ENCODE assay signal across 25 cellular contexts in the genomic region with DNA sequence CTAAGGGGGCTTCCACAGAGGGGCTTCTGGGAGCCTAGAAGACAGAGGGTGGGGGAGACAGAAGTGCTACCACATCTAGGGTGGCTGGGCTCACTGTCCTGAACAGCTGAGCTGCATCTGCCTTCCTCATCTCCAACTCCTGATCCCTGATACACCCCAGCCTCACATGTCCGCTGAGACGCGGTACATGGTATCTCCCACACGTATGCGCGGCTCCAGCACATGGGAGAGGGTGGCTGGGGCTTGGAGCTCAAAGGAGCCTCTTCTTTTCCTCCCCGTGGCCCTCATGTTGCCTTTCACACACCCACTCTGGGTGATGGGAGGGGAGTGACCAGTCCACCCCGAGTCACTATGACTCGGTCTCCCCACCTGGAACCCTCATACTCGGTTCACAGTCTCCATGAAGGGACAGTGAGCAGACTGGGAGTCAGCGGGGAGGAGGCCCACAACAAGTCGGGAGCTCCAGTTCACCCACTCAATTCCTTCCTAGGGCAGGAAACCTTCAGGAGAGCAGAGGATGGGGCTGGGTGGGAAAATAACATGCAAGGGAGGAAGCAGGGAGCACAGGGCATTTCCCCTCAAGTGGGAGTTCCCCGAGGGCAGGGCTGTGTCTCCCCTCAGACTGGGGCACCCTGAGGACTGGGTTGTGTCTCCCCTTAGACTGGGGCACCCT.
DNase-seq lines count a peak whose midpoint lies in the region; ATAC-seq and TF ChIP-seq lines count a peak whose summit lies in the region.
"Had no signal": no experiment of that assay in that cellular context is flagged by ENCODE, and none has a peak within 500 bp of the region (broad histone marks: within the 10 kb centered on the region; RNA-seq: fewer than 3 reads in every experiment).

No MANE protein-coding gene starts in this region.

- H3K27me3 ChIP-seq in AG04450 (ENCODE audit: control insufficient read depth, insufficient read depth, low read length), result no peaks in the 10 kb centered on the region
- H3K27me3 ChIP-seq in IMR-90 (ENCODE audit: control insufficient read depth, insufficient read depth, low read length), result no peaks in the 10 kb centered on the region
- H3K27me3 ChIP-seq in neural progenitor cell, result no peaks in the 10 kb centered on the region

- peak overlapping the region; percentile 77 for H2BK15ac ChIP-seq in IMR-90 (ENCODE audit: low read depth, low read length)

- peak overlapping the region; percentile 96 for H2AK5ac ChIP-seq in IMR-90 (ENCODE audit: low read depth, low read length)

- TF ChIP-seq RAD21 in IMR-90 (IDR thresholded peaks at IDR 0.05; ENCODE audit: low read length), result no peak

- peak; percentile 40 for TF ChIP-seq POLR2A in IMR-90 (IDR thresholded peaks at IDR 0.05; ENCODE audit: low read depth, low read length)

- no peak overlapping the region for H3K56ac ChIP-seq in IMR-90 (ENCODE audit: extremely low read depth, insufficient read depth, low read length)

- H3K9ac ChIP-seq in IMR-90 (ENCODE audit: low read depth, low read length) (0 out of 2 replicates have a peak overlapping the region, but pooled peaks have one; percentile 7), neural progenitor cell (no peak overlapping the region)

- H3K79me2 ChIP-seq in neural progenitor cell (ENCODE audit: low read depth), result no peaks in the 10 kb centered on the region

- no peak overlapping the region for H3K4me2 ChIP-seq in IMR-90 (ENCODE audit: low read depth, low read length)
- no peak overlapping the region for H3K4me2 ChIP-seq in neural progenitor cell

- POLR2A ChIA-PET in AG04450 (lab: Yijun Ruan, JAX) (no interaction called here), IMR-90 (lab: Charles Lee; ENCODE audit: unreplicated experiment) (no interaction called here)

- no peak overlapping the region for H3K4me3 Mint-ChIP-seq in dendritic cell treated with granulocyte-macrophage colony-stimulating factor and Interleukin-4, amounts not matched to agents 40 ng/mL and 50 ng/mL, for 4 days
- no peak overlapping the region for H3K4me3 Mint-ChIP-seq in neural progenitor cell
- no peak overlapping the region for H3K4me3 Mint-ChIP-seq in natural killer cell
- H3K4me3 Mint-ChIP-seq: activated T-cell treated with anti-CD3 and anti-CD28 coated beads, Interleukin-2, amount 50 U/mL, for 24 hours; endodermal cell; memory B cell; T-helper 2 cell treated with Interferon-gamma antibody and Interleukin-4, amounts not matched to agents 5 μg/mL and 100 μg/mL, for 36 hours had no signal

- H3K36me3 Mint-ChIP-seq in dendritic cell treated with granulocyte-macrophage colony-stimulating factor and Interleukin-4, amounts not matched to agents 40 ng/mL and 50 ng/mL, for 4 days (ENCODE audit: low read depth), result no peaks in the 10 kb centered on the region
- no peaks in the 10 kb centered on the region for H3K36me3 Mint-ChIP-seq in neural progenitor cell
- H3K36me3 Mint-ChIP-seq in natural killer cell, result no peaks in the 10 kb centered on the region
- H3K36me3 Mint-ChIP-seq: memory B cell had no signal

- WGBS in IMR-90 (ENCODE audit: extremely low coverage in 2 of 2, insufficient read length in 1 of 2), 2 experiments, result 71% methylated on average over 1 of the region's 13 CpGs; no CpG with 5 or more reads in 1 of the 2 experiments

- H3K4me1 ChIP-seq in IMR-90 (ENCODE audit: control insufficient read depth, insufficient read depth, low read length) (peaks cover 55% of the 10 kb centered on the region), neural progenitor cell (peaks cover 20% of the 10 kb centered on the region)

- no peak for ATAC-seq in IMR-90 (ENCODE audit: low read depth)
- no peak for ATAC-seq in HG03196 (IDR thresholded peaks at IDR 0.05; ENCODE audit: unreplicated experiment)
- no peak for ATAC-seq in natural killer cell

- H4K20me1 ChIP-seq in IMR-90 (ENCODE audit: insufficient read depth, low read length) (no peaks in the 10 kb centered on the region), neural progenitor cell (ENCODE audit: low read depth) (no peaks in the 10 kb centered on the region)

- in situ Hi-C loops in IMR-90 (cut with MboI; ENCODE audit: low sequenced_read_pairs), result no loop called here

- H3K9me3 ChIP-seq in AG04450 (ENCODE audit: control insufficient read depth, insufficient read depth, low read length) (no peaks in the 10 kb centered on the region; the same call in 1 of the 2 replicates), IMR-90 (ENCODE audit: control insufficient read depth, insufficient read depth, low read length) (no peaks in the 10 kb centered on the region), neural progenitor cell (ENCODE audit: low read depth) (no peaks in the 10 kb centered on the region)
- H3K9me3 ChIP-seq: thoracic aorta had no signal

- H4K8ac ChIP-seq in IMR-90 (ENCODE audit: low read depth in 2 of 2, low read length in 2 of 2), result peak overlapping the region; percentile 70 to 78

- H3K27ac ChIP-seq in AG04450 (ENCODE audit: low read depth, low read length) (peak overlapping the region; percentile 91), IMR-90 (ENCODE audit: insufficient read depth, low read length) (peak overlapping the region; percentile 71), neural progenitor cell (no peak overlapping the region)
- H3K27ac ChIP-seq: thoracic aorta, VCaP had no signal

- H3K9me3 Mint-ChIP-seq in dendritic cell treated with granulocyte-macrophage colony-stimulating factor and Interleukin-4, amounts not matched to agents 40 ng/mL and 50 ng/mL, for 4 days, result no peaks in the 10 kb centered on the region
- H3K9me3 Mint-ChIP-seq in neural progenitor cell, result no peaks in the 10 kb centered on the region
- no peaks in the 10 kb centered on the region for H3K9me3 Mint-ChIP-seq in natural killer cell
- H3K9me3 Mint-ChIP-seq: activated T-cell treated with anti-CD3 and anti-CD28 coated beads, Interleukin-2, amount 50 U/mL, for 24 hours; endodermal cell; memory B cell; T-helper 2 cell treated with Interferon-gamma antibody and Interleukin-4, amounts not matched to agents 5 μg/mL and 100 μg/mL, for 36 hours had no signal

- H3K9me1 ChIP-seq in IMR-90 (ENCODE audit: insufficient read depth, low read length), result peaks cover 45% of the 10 kb centered on the region

- dilution Hi-C loops in IMR-90 (cut with HindIII; ENCODE audit: low sequenced_read_pairs, unreplicated experiment), result no loop called here

- H3K79me1 ChIP-seq in IMR-90 (ENCODE audit: low read depth in 1 of 2, low read length in 2 of 2), result peaks cover 0 to 32% of the 10 kb centered on the region in 2 experiments; a peak in 2 of 4 replicates

- H3K4ac ChIP-seq in IMR-90 (ENCODE audit: low read depth, low read length), result peak overlapping the region; percentile 92

- intact Hi-C loops in IMR-90 (cut with micrococcal nuclease) (no loop called here), natural killer cell (cut with micrococcal nuclease) (no loop called here)
- intact Hi-C loops in dendritic cell treated with granulocyte-macrophage colony-stimulating factor and Interleukin-4, amounts not matched to agents 40 ng/mL and 50 ng/mL, for 4 days (cut with micrococcal nuclease), result no loop called here

- peak overlapping the region; percentile 85 for H4K91ac ChIP-seq in IMR-90 (ENCODE audit: insufficient read depth, low read depth, low read length)

- no TSS peak for BruUV-seq in IMR-90 (replicated peaks; lab: Mats Ljungman, UMichigan)

- H3K18ac ChIP-seq in IMR-90 (ENCODE audit: low read depth, low read length), result peak overlapping the region; percentile 59

- CTCF ChIA-PET in AG04450 (lab: Charles Lee) (interaction anchor here (0.6 to 2.3 kb wide), 4 partner anchors 9 to 303 kb away, joined by 3 to 6 read pairs (median 3); no protein-coding TSS in a partner anchor), IMR-90 (lab: Yijun Ruan, JAX) (interaction anchor here (0.8 to 1.2 kb wide), 2 partner anchors 13 to 296 kb away, joined by 3 to 4 read pairs; a partner anchor contains a TSS)

- H3K36me3 ChIP-seq in IMR-90 (ENCODE audit: control insufficient read depth, insufficient read depth, low read length), result no peaks in the 10 kb centered on the region
- no peaks in the 10 kb centered on the region for H3K36me3 ChIP-seq in neural progenitor cell
- H3K36me3 ChIP-seq: thoracic aorta had no signal

- H2BK5ac ChIP-seq in IMR-90 (ENCODE audit: low read depth, low read length, poor library complexity, severe bottlenecking), result peak overlapping the region; percentile 87

- H2BK120ac ChIP-seq in IMR-90 (ENCODE audit: low read depth, low read length), result peak overlapping the region; percentile 94

- peak overlapping the region; percentile 41; the same call in 1 of the 2 replicates for H3K23ac ChIP-seq in IMR-90 (ENCODE audit: low read depth, low read length)

- peak overlapping the region; percentile 91 for H4K5ac ChIP-seq in IMR-90 (ENCODE audit: low read depth, low read length)

- H3F3A ChIP-seq in neural progenitor cell (ENCODE audit: low read depth), result peaks cover 9% of the 10 kb centered on the region

- peak overlapping the region; percentile 100 for H3K27ac Mint-ChIP-seq in dendritic cell treated with granulocyte-macrophage colony-stimulating factor and Interleukin-4, amounts not matched to agents 40 ng/mL and 50 ng/mL, for 4 days
- H3K27ac Mint-ChIP-seq in neural progenitor cell, result peak overlapping the region; percentile 53
- H3K27ac Mint-ChIP-seq in natural killer cell, result no peak overlapping the region
- H3K27ac Mint-ChIP-seq: activated T-cell treated with anti-CD3 and anti-CD28 coated beads, Interleukin-2, amount 50 U/mL, for 24 hours; T-helper 2 cell treated with Interferon-gamma antibody and Interleukin-4, amounts not matched to agents 5 μg/mL and 100 μg/mL, for 36 hours had no signal

- TF ChIP-seq CTCF in AG04450 (IDR thresholded peaks at IDR 0.05; ENCODE audit: low read depth, low read length), result no peak
- no peak for TF ChIP-seq CTCF in IMR-90 (conservative IDR thresholded peaks at IDR 0.05; ENCODE audit: low read depth, low read length)
- TF ChIP-seq CTCF in neural progenitor cell (IDR thresholded peaks at IDR 0.05), result no peak
- TF ChIP-seq CTCF in natural killer cell (IDR thresholded peaks at IDR 0.05), result no peak

- DNase-seq in AG04450 (ENCODE audit: low read depth, low spot score) (no peak), IMR-90 (peak; percentile 52), neural progenitor cell (ENCODE audit: low spot score) (no peak), NCI-H2081 (lab: John Stamatoyannopoulos, UW) (no peak), natural killer cell (no peak)
- no peak for DNase-seq in activated naive CD4-positive, alpha-beta T cell treated with anti-CD3 and anti-CD28 coated beads, Interleukin-2, amount 50 U/mL, for 16 hours
- DNase-seq: activated CD4-positive, alpha-beta T cell treated with anti-CD3 and anti-CD28 coated beads for 48 hours; activated naive CD4-positive, alpha-beta T cell treated with Interleukin-2 at 50 U/mL for 16 hours; activated T-cell treated with anti-CD3 and anti-CD28 coated beads, Interleukin-2, amount 50 U/mL, for 24 hours; EL; endodermal cell; head of caudate nucleus; KG1; NCI-H146; NCI-H524; nucleus accumbens; stimulated activated CD4-positive, alpha-beta T cell treated with anti-CD3 and anti-CD28 coated beads, Interleukin-4, amount 100 ng/mL, for 4 hours; stimulated activated naive CD4-positive, alpha-beta T cell treated with Interleukin-2 at 50 U/mL for 16 hours had no signal

- H2BK20ac ChIP-seq in IMR-90 (ENCODE audit: low read depth, low read length), result peak overlapping the region; percentile 97; the same call in 1 of the 2 replicates

- H3K4me3 ChIP-seq in AG04450 (ENCODE audit: low read depth, low read length) (no peak overlapping the region), IMR-90 (ENCODE audit: insufficient read depth, low read depth, low read length) (no peak overlapping the region), neural progenitor cell (no peak overlapping the region)
- H3K4me3 ChIP-seq: coronary artery, thoracic aorta had no signal

- H2AFZ ChIP-seq in IMR-90 (replicated peaks; ENCODE audit: low read length, poor library complexity) (peak overlapping the region; percentile 76), neural progenitor cell (replicated peaks) (no peak overlapping the region)

- H3K14ac ChIP-seq in IMR-90 (replicated peaks; ENCODE audit: low read depth, low read length), result peak overlapping the region; percentile 97

- H3K4me1 Mint-ChIP-seq in dendritic cell treated with granulocyte-macrophage colony-stimulating factor and Interleukin-4, amounts not matched to agents 40 ng/mL and 50 ng/mL, for 4 days (ENCODE audit: low read depth), result peaks cover 78% of the 10 kb centered on the region
- H3K4me1 Mint-ChIP-seq in neural progenitor cell (peaks cover 30% of the 10 kb centered on the region), natural killer cell (peaks cover 0 to 6% of the 10 kb centered on the region in 2 donors)

- H3K27me3 Mint-ChIP-seq in dendritic cell treated with granulocyte-macrophage colony-stimulating factor and Interleukin-4, amounts not matched to agents 40 ng/mL and 50 ng/mL, for 4 days, result peaks cover 19% of the 10 kb centered on the region
- H3K27me3 Mint-ChIP-seq in neural progenitor cell (ENCODE audit: insufficient read depth, low read depth), result peaks cover 2% of the 10 kb centered on the region
- H3K27me3 Mint-ChIP-seq in natural killer cell (ENCODE audit: low read depth in 2 of 2), result peaks cover 0 to 8% of the 10 kb centered on the region in 2 donors
- H3K27me3 Mint-ChIP-seq: activated T-cell treated with anti-CD3 and anti-CD28 coated beads, Interleukin-2, amount 50 U/mL, for 24 hours had no signal

- peak overlapping the region; percentile 95 for H2AK9ac ChIP-seq in IMR-90 (replicated peaks; ENCODE audit: low read depth, low read length, poor library complexity)

Comparison
In these comparisons a context has a peak if more than half of its experiments do, and no peak if none do; other contexts are left out.
1. H3K27ac Mint-ChIP-seq: peak in dendritic cell treated with granulocyte-macrophage colony-stimulating factor and Interleukin-4, amounts not matched to agents 40 ng/mL and 50 ng/mL, for 4 days (single experiment) and neural progenitor cell (single experiment); none in natural killer cell (0 of 2).